In genomic region chr14:92748259-92749016, GRCh38 we compare ENCODE assay signal across 8 cellular contexts. TPM values are rescaled to one million over a fixed set of nuclear protein-coding genes. Genes with fewer than 3 reads are reported as not detected.
DNase-seq lines count a peak whose midpoint lies in the region; ATAC-seq and TF ChIP-seq lines count a peak whose summit lies in the region.

Gene LGMN (minus strand): TSS chr14:92748627. CDS start chr14:92732786, 15,841 bp downstream.

- H3K27ac ChIP-seq in HUES64 (ENCODE audit: low read depth, low read length) (no peak within 1 kb of the TSS), RWPE1 (peak within 1 kb of the TSS; percentile 55), foreskin keratinocyte (peak within 1 kb of the TSS; percentile 86)

- H3K4me1 Mint-ChIP-seq in activated naive CD4-positive, alpha-beta T cell treated with anti-CD3 and anti-CD28 coated beads for 36 hours (ENCODE audit: low read depth) = peaks cover 35% of the 10 kb centered on the region
- peaks cover 22% of the 10 kb centered on the region for H3K4me1 Mint-ChIP-seq in neural crest cell
- peaks cover 52% of the 10 kb centered on the region for H3K4me1 Mint-ChIP-seq in stimulated activated naive CD8-positive, alpha-beta T cell treated with anti-CD3 and anti-CD28 coated beads, Interleukin-15, amount 100 ng/mL, for 72 hours

- H3K27ac Mint-ChIP-seq in activated naive CD4-positive, alpha-beta T cell treated with anti-CD3 and anti-CD28 coated beads for 36 hours = no peak within 1 kb of the TSS
- peak within 1 kb of the TSS; percentile 77 for H3K27ac Mint-ChIP-seq in neural crest cell (ENCODE audit: unreplicated experiment)
- H3K27ac Mint-ChIP-seq in stimulated activated naive CD8-positive, alpha-beta T cell treated with anti-CD3 and anti-CD28 coated beads, Interleukin-15, amount 100 ng/mL, for 72 hours = peak within 1 kb of the TSS in 1 of 2 donors; percentile 19

- no peaks in the 10 kb centered on the region for H3K9me3 ChIP-seq in HUES64 (ENCODE audit: insufficient read depth, low read depth, low read length)

- 1% methylated on average over 50 of the region's 50 CpGs for WGBS in HUES64

- H3K4me3 ChIP-seq in HUES64 (ENCODE audit: low read length) = peak within 1 kb of the TSS; percentile 77

- no peaks in the 10 kb centered on the region for H3K36me3 Mint-ChIP-seq in activated naive CD4-positive, alpha-beta T cell treated with anti-CD3 and anti-CD28 coated beads for 36 hours (ENCODE audit: low read depth)
- H3K36me3 Mint-ChIP-seq in neural crest cell (ENCODE audit: low read depth) = no peaks in the 10 kb centered on the region

- H3K9me3 Mint-ChIP-seq in activated naive CD4-positive, alpha-beta T cell treated with anti-CD3 and anti-CD28 coated beads for 36 hours = no peaks in the 10 kb centered on the region
- no peaks in the 10 kb centered on the region for H3K9me3 Mint-ChIP-seq in neural crest cell
- H3K9me3 Mint-ChIP-seq in stimulated activated naive CD8-positive, alpha-beta T cell treated with anti-CD3 and anti-CD28 coated beads, Interleukin-15, amount 100 ng/mL, for 72 hours = no peaks in the 10 kb centered on the region

- ATAC-seq in GM21381 (IDR thresholded peaks at IDR 0.05; ENCODE audit: unreplicated experiment) = peak; percentile 69
- peak; percentile 98 for ATAC-seq in foreskin keratinocyte
- ATAC-seq in stimulated activated naive CD8-positive, alpha-beta T cell treated with anti-CD3 and anti-CD28 coated beads, Interleukin-15, amount 100 ng/mL, for 72 hours = peak; percentile 94

- CTCF ChIA-PET in RWPE1 (lab: Yijun Ruan, JAX) = interaction anchor here (0.6 to 0.9 kb wide), 4 partner anchors 31 to 1486 kb away, joined by 3 to 4 read pairs (median 4); no protein-coding TSS in a partner anchor
- CTCF ChIA-PET in activated naive CD4-positive, alpha-beta T cell treated with anti-CD3 and anti-CD28 coated beads for 36 hours (lab: Charles Lee) = interaction anchor here (0.7 to 1.7 kb wide), 4 partner anchors 11 to 144 kb away, joined by 3 to 4 read pairs (median 3); no protein-coding TSS in a partner anchor

- intact Hi-C loops in activated naive CD4-positive, alpha-beta T cell treated with anti-CD3 and anti-CD28 coated beads for 36 hours (cut with micrococcal nuclease) = loop anchor here (1.0 kb wide), 2 partner anchors 11 to 46 kb away; partner anchors contain the start of gene GOLGA5

- H3K4me1 ChIP-seq in HUES64 (ENCODE audit: insufficient read depth, low read length) (no peaks in the 10 kb centered on the region), foreskin keratinocyte (no peaks in the 10 kb centered on the region)

- in situ Hi-C loops in Caki2 (cut with HindIII; ENCODE audit: low pct_unique_long_range_greater_than_20kb, low sequenced_read_pairs) = no loop called here

- peaks cover 4% of the 10 kb centered on the region for H3K27me3 Mint-ChIP-seq in activated naive CD4-positive, alpha-beta T cell treated with anti-CD3 and anti-CD28 coated beads for 36 hours (ENCODE audit: low read depth)
- H3K27me3 Mint-ChIP-seq in neural crest cell (ENCODE audit: low read depth) = no peaks in the 10 kb centered on the region
- peaks cover 44% of the 10 kb centered on the region for H3K27me3 Mint-ChIP-seq in stimulated activated naive CD8-positive, alpha-beta T cell treated with anti-CD3 and anti-CD28 coated beads, Interleukin-15, amount 100 ng/mL, for 72 hours

- peak within 1 kb of the TSS; percentile 74 for H3K9ac ChIP-seq in HUES64 (ENCODE audit: low read depth, low read length)

- H3K4me3 Mint-ChIP-seq in activated naive CD4-positive, alpha-beta T cell treated with anti-CD3 and anti-CD28 coated beads for 36 hours = peak within 1 kb of the TSS; percentile 81
- peak within 1 kb of the TSS; percentile 94 for H3K4me3 Mint-ChIP-seq in neural crest cell
- H3K4me3 Mint-ChIP-seq in stimulated activated naive CD8-positive, alpha-beta T cell treated with anti-CD3 and anti-CD28 coated beads, Interleukin-15, amount 100 ng/mL, for 72 hours = peak within 1 kb of the TSS; percentile 80 to 84

- H3K36me3 ChIP-seq in HUES64 (ENCODE audit: insufficient read depth, low read length) = no peaks in the 10 kb centered on the region

- TF ChIP-seq CTCF in RWPE1 (conservative IDR thresholded peaks at IDR 0.05; ENCODE audit: low read depth) (no peak), foreskin keratinocyte (conservative IDR thresholded peaks at IDR 0.05) (no peak), neural crest cell (conservative IDR thresholded peaks at IDR 0.05) (no peak)

- DNase-seq in Caki2 (ENCODE audit: low read depth) = peak; percentile 82
- DNase-seq in RWPE1 (ENCODE audit: low spot score) = peak; percentile 92
- peak; percentile 90 for DNase-seq in activated naive CD4-positive, alpha-beta T cell treated with anti-CD3 and anti-CD28 coated beads for 36 hours
- peak; percentile 61 to 78 for DNase-seq in foreskin keratinocyte
- DNase-seq in neural crest cell (ENCODE audit: low read depth, low spot score) = peak; percentile 88
- peak; percentile 72 for DNase-seq in stimulated activated naive CD8-positive, alpha-beta T cell treated with anti-CD3 and anti-CD28 coated beads, Interleukin-15, amount 100 ng/mL, for 72 hours

- POLR2A ChIA-PET in RWPE1 (lab: Yijun Ruan, JAX; ENCODE audit: low non-redundant PET) = interaction anchor here (0.5 to 1.0 kb wide), 3 partner anchors 38 to 662 kb away, joined by 3 read pairs; no protein-coding TSS in a partner anchor

- H3K27me3 ChIP-seq in HUES64 (ENCODE audit: insufficient read depth, low read length) (peaks cover 10% of the 10 kb centered on the region), foreskin keratinocyte (no peaks in the 10 kb centered on the region)

RNA-seq across cellular contexts. Expression of gene LGMN, which starts in this region (rescaled TPM):
- 48.2 and 63.5 TPM in 2 replicates for total RNA-seq in Caki2 (2014; rRNA removed; shearing (Covaris generic); ENCODE audit: low replicate concordance)
- 43.2 TPM for polyA plus RNA-seq in HUES64 (2013, experiment 1 of 2)
- 54.1 TPM for polyA plus RNA-seq in HUES64 (2013, experiment 2 of 2)
- 1 to 10 TPM; 6.9 to 7.7 TPM for total RNA-seq in activated naive CD4-positive, alpha-beta T cell treated with anti-CD3 and anti-CD28 coated beads for 36 hours
- total RNA-seq in foreskin keratinocyte (45.6 and 46.3 TPM in 2 replicates), neural crest cell (35.3 and 37.0 TPM in 2 replicates)
- polyA plus RNA-seq in foreskin keratinocyte = 39.5 and 40.8 TPM in 2 replicates
